In the genomic region with DNA sequence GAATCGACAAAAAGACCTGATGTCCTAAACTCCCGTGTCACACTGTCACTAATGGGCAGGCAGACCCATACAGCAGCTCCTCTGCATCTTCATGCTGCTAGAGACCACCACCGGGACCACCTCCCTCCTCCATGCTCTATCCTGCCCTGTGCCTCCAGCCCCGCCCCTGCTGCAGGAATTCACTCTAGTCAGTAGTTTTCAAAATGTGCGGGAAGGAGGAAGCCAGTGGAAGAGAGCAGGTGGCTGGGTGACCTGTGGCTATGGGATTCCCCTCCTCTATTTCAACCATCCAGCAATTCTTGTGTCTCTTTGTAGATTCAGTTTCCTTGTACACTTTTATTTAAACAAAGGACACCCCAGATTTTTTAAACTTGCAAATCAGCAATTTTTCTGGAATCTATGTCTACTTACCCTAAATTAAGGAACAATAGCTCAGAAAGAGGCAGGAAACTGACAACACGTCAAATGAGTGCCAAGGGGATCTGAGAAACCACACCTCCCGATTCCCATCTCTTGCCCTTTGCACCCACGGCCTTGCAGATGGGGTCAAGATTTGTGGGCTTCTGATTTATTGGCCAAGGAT, we compare ENCODE assay signal across 10 cellular contexts. TPM values are rescaled to one million over a fixed set of nuclear protein-coding genes. Genes with fewer than 3 reads are reported as not detected.
DNase-seq lines count a peak whose midpoint lies in the region; ATAC-seq and TF ChIP-seq lines count a peak whose summit lies in the region.
"Had no signal": no experiment of that assay in that cellular context is flagged by ENCODE, and none has a peak within 500 bp of the region (broad histone marks: within the 10 kb centered on the region; RNA-seq: fewer than 3 reads in every experiment).

No MANE protein-coding gene starts in this region.

- peak overlapping the region; percentile 64 for H3K4me3 Mint-ChIP-seq in natural killer cell treated with Interleukin-12 subunit alpha and Interleukin-12 subunit beta and Interleukin-15 and Interleukin-18, amount 100 ng/mL, for 72 hours
- no peak overlapping the region for H3K4me3 Mint-ChIP-seq in natural killer cell
- H3K4me3 Mint-ChIP-seq in activated T-helper 1 cell treated with anti-CD3 and anti-CD28 coated beads, Interleukin-12 subunit alpha, Interleukin-12 subunit beta, Interleukin-2, Interleukin-4 antibody, amounts not matched to agents 30 ng/mL and 10 ng/mL and 1 ng/mL, durations not matched to agents 14 hours and 24 hours and 36 hours: peak overlapping the region; percentile 9

- H3K9me3 Mint-ChIP-seq in natural killer cell treated with Interleukin-12 subunit alpha and Interleukin-12 subunit beta and Interleukin-15 and Interleukin-18, amount 100 ng/mL, for 72 hours: peaks cover 3% of the 10 kb centered on the region
- H3K9me3 Mint-ChIP-seq in natural killer cell: no peaks in the 10 kb centered on the region
- peaks cover 4% of the 10 kb centered on the region for H3K9me3 Mint-ChIP-seq in activated T-helper 1 cell treated with anti-CD3 and anti-CD28 coated beads, Interleukin-12 subunit alpha, Interleukin-12 subunit beta, Interleukin-2, Interleukin-4 antibody, amounts not matched to agents 30 ng/mL and 10 ng/mL and 1 ng/mL, durations not matched to agents 14 hours and 24 hours and 36 hours

- TF ChIP-seq POLR2A in uterus (IDR thresholded peaks at IDR 0.05): no peak

- H3K4me1 Mint-ChIP-seq in natural killer cell treated with Interleukin-12 subunit alpha and Interleukin-12 subunit beta and Interleukin-15 and Interleukin-18, amount 100 ng/mL, for 72 hours (ENCODE audit: low read depth in 2 of 2): peaks cover 25 to 31% of the 10 kb centered on the region in 2 donors
- peaks cover 7 to 10% of the 10 kb centered on the region in 2 donors for H3K4me1 Mint-ChIP-seq in natural killer cell
- H3K4me1 Mint-ChIP-seq in activated T-helper 1 cell treated with anti-CD3 and anti-CD28 coated beads, Interleukin-12 subunit alpha, Interleukin-12 subunit beta, Interleukin-2, Interleukin-4 antibody, amounts not matched to agents 30 ng/mL and 10 ng/mL and 1 ng/mL, durations not matched to agents 14 hours and 24 hours and 36 hours (ENCODE audit: low read depth): peaks cover 49% of the 10 kb centered on the region

- TF ChIP-seq CTCF in natural killer cell (IDR thresholded peaks at IDR 0.05): no peak
- TF ChIP-seq CTCF in uterus (IDR thresholded peaks at IDR 0.05): no peak

- intact Hi-C loops in natural killer cell (cut with micrococcal nuclease): no loop called here
- intact Hi-C loops in activated T-helper 1 cell treated with anti-CD3 and anti-CD28 coated beads, Interleukin-12 subunit alpha, Interleukin-12 subunit beta, Interleukin-2, Interleukin-4 antibody, amounts not matched to agents 30 ng/mL and 10 ng/mL and 1 ng/mL, durations not matched to agents 14 hours and 24 hours and 36 hours (cut with micrococcal nuclease): loop anchor here (1.0 to 10.0 kb wide), 5 partner anchors 21 to 556 kb away; partner anchors contain the start of genes MAP1LC3B2, MED13L and TESC
- intact Hi-C loops in uterus (cut with DNase I; ENCODE audit: low total_unique reads): loop anchor here (10.0 kb wide), 1 partner anchor 56 kb away; no protein-coding TSS in a partner anchor

- H3K4me3 ChIP-seq in mucosa of rectum (ENCODE audit: low read length in 2 of 2): no peak overlapping the region
- H3K4me3 ChIP-seq in uterus: no peak overlapping the region
- H3K4me3 ChIP-seq: thoracic aorta had no signal

- H3K27ac ChIP-seq in mucosa of rectum (ENCODE audit: low read depth in 2 of 2, low read length in 2 of 2) (peak overlapping the region; percentile 27 to 48), uterus (peak overlapping the region; percentile 54 to 66)
- H3K27ac ChIP-seq: thoracic aorta had no signal

- peaks cover 17 to 22% of the 10 kb centered on the region in 2 donors for H3K4me1 ChIP-seq in mucosa of rectum (ENCODE audit: control insufficient read depth in 2 of 2, insufficient read depth in 2 of 2, low read length in 2 of 2)
- no peaks in the 10 kb centered on the region for H3K4me1 ChIP-seq in uterus

- DNase-seq in natural killer cell treated with Interleukin-12 subunit alpha and Interleukin-12 subunit beta and Interleukin-15 and Interleukin-18, amount 100 ng/mL, for 72 hours (ENCODE audit: low spot score): no peak
- DNase-seq in natural killer cell: no peak
- no peak for DNase-seq in activated T-helper 1 cell treated with anti-CD3 and anti-CD28 coated beads, Interleukin-12 subunit alpha, Interleukin-12 subunit beta, Interleukin-2, Interleukin-4 antibody, amounts not matched to agents 30 ng/mL and 10 ng/mL and 1 ng/mL, durations not matched to agents 14 hours and 24 hours and 36 hours (ENCODE audit: low spot score)
- DNase-seq in uterus: no peak
- DNase-seq in activated T-cell treated with anti-CD3 and anti-CD28 coated beads, Interleukin-2, amount 50 U/mL, for 48 hours: no peak
- DNase-seq in stimulated activated CD4-positive, alpha-beta T cell treated with anti-CD3 and anti-CD28 coated beads, Interleukin-2, amount 100 ng/mL, for 48 hours: no peak
- DNase-seq: hypothalamus had no signal

- no peak overlapping the region for H3K9ac ChIP-seq in mucosa of rectum (ENCODE audit: low read depth in 1 of 2, low read length in 2 of 2)

- H3K27me3 Mint-ChIP-seq in natural killer cell treated with Interleukin-12 subunit alpha and Interleukin-12 subunit beta and Interleukin-15 and Interleukin-18, amount 100 ng/mL, for 72 hours: peaks cover 0 to 6% of the 10 kb centered on the region in 2 donors
- peaks cover 3 to 18% of the 10 kb centered on the region in 2 donors for H3K27me3 Mint-ChIP-seq in natural killer cell (ENCODE audit: low read depth in 2 of 2)
- peaks cover 9% of the 10 kb centered on the region for H3K27me3 Mint-ChIP-seq in activated T-helper 1 cell treated with anti-CD3 and anti-CD28 coated beads, Interleukin-12 subunit alpha, Interleukin-12 subunit beta, Interleukin-2, Interleukin-4 antibody, amounts not matched to agents 30 ng/mL and 10 ng/mL and 1 ng/mL, durations not matched to agents 14 hours and 24 hours and 36 hours (ENCODE audit: insufficient read depth)

- no peaks in the 10 kb centered on the region for H3K36me3 ChIP-seq in mucosa of rectum (ENCODE audit: control insufficient read depth in 2 of 2, insufficient read depth in 2 of 2, low read length in 2 of 2)
- no peaks in the 10 kb centered on the region for H3K36me3 ChIP-seq in uterus
- H3K36me3 ChIP-seq: thoracic aorta had no signal

- no peaks in the 10 kb centered on the region for H3K36me3 Mint-ChIP-seq in natural killer cell treated with Interleukin-12 subunit alpha and Interleukin-12 subunit beta and Interleukin-15 and Interleukin-18, amount 100 ng/mL, for 72 hours
- H3K36me3 Mint-ChIP-seq in natural killer cell: no peaks in the 10 kb centered on the region
- H3K36me3 Mint-ChIP-seq in activated T-helper 1 cell treated with anti-CD3 and anti-CD28 coated beads, Interleukin-12 subunit alpha, Interleukin-12 subunit beta, Interleukin-2, Interleukin-4 antibody, amounts not matched to agents 30 ng/mL and 10 ng/mL and 1 ng/mL, durations not matched to agents 14 hours and 24 hours and 36 hours (ENCODE audit: low read depth): peaks cover 3% of the 10 kb centered on the region

- H3K27me3 ChIP-seq in mucosa of rectum (ENCODE audit: control insufficient read depth in 2 of 2, insufficient read depth in 2 of 2, low read length in 2 of 2) (no peaks in the 10 kb centered on the region), uterus (no peaks in the 10 kb centered on the region)

- ATAC-seq in natural killer cell treated with Interleukin-12 subunit alpha and Interleukin-12 subunit beta and Interleukin-15 and Interleukin-18, amount 100 ng/mL, for 72 hours: no peak
- ATAC-seq in natural killer cell (no peak), GM18867 (IDR thresholded peaks at IDR 0.05; ENCODE audit: unreplicated experiment) (no peak)

- peak overlapping the region in 1 of 2 donors; percentile 59 for H3K27ac Mint-ChIP-seq in natural killer cell treated with Interleukin-12 subunit alpha and Interleukin-12 subunit beta and Interleukin-15 and Interleukin-18, amount 100 ng/mL, for 72 hours
- no peak overlapping the region for H3K27ac Mint-ChIP-seq in natural killer cell
- no peak overlapping the region for H3K27ac Mint-ChIP-seq in activated T-helper 1 cell treated with anti-CD3 and anti-CD28 coated beads, Interleukin-12 subunit alpha, Interleukin-12 subunit beta, Interleukin-2, Interleukin-4 antibody, amounts not matched to agents 30 ng/mL and 10 ng/mL and 1 ng/mL, durations not matched to agents 14 hours and 24 hours and 36 hours

- H3K9me3 ChIP-seq in mucosa of rectum (ENCODE audit: control insufficient read depth in 2 of 2, low read length in 2 of 2): no peaks in the 10 kb centered on the region
- H3K9me3 ChIP-seq in uterus: no peaks in the 10 kb centered on the region
- H3K9me3 ChIP-seq: thoracic aorta had no signal

RNA-seq across cellular contexts. Expression of gene MAP1LC3B2, which starts 20.4 kb away (rescaled TPM):
- 1 to 10 TPM; 1.2 to 2.8 TPM for total RNA-seq in natural killer cell treated with Interleukin-12 subunit alpha and Interleukin-12 subunit beta and Interleukin-15 and Interleukin-18, amount 100 ng/mL, for 72 hours
- total RNA-seq in natural killer cell (1 to 10 TPM; 1.5 to 3.7 (median 3.3) TPM), uterus (1 to 10 TPM in 2 of 4 donors, not detected in 2; 1.8 to 3.6 TPM)
- total RNA-seq in activated T-helper 1 cell treated with anti-CD3 and anti-CD28 coated beads, Interleukin-12 subunit alpha, Interleukin-12 subunit beta, Interleukin-2, Interleukin-4 antibody, amounts not matched to agents 30 ng/mL and 10 ng/mL and 1 ng/mL, durations not matched to agents 14 hours and 24 hours and 36 hours: 0.49 and 0.57 TPM in 2 replicates
